Comparison of ENCODE assay signal across 10 cellular contexts in genomic region chr12:105378821-105379400, GRCh38. TPM values are rescaled to one million over a fixed set of nuclear protein-coding genes. Genes with fewer than 3 reads are reported as not detected.
DNase-seq lines count a peak whose midpoint lies in the region; ATAC-seq lines count a peak whose summit lies in the region.
"Had no signal": no experiment of that assay in that cellular context is flagged by ENCODE, and none has a peak within 500 bp of the region (broad histone marks: within the 10 kb centered on the region; RNA-seq: fewer than 3 reads in every experiment).

No MANE protein-coding gene starts in this region.

- no CpG with 5 or more reads among the region's 8 CpGs for WGBS in trophoblast cell (ENCODE audit: extremely low coverage, insufficient coverage, insufficient read length)

- peaks cover 0 to 4% of the 10 kb centered on the region in 2 experiments for H3K4me1 ChIP-seq in trophoblast cell (ENCODE audit: control insufficient read depth in 1 of 2, insufficient read depth in 2 of 2, low read length in 2 of 2)

- H3K27ac ChIP-seq in trophoblast cell (ENCODE audit: low read depth, low read length) = no peak overlapping the region

- H2BK120ac ChIP-seq in trophoblast cell (ENCODE audit: insufficient read depth, low read length, poor library complexity) = no peak overlapping the region

- H3K79me1 ChIP-seq in trophoblast cell (ENCODE audit: low read length) = no peaks in the 10 kb centered on the region

- no peaks in the 10 kb centered on the region for H3K27me3 ChIP-seq in trophoblast cell (ENCODE audit: insufficient read depth, low read length)

- no peak overlapping the region for H3K4me3 ChIP-seq in trophoblast cell (ENCODE audit: low read depth, low read length)

- H2BK5ac ChIP-seq in trophoblast cell (ENCODE audit: low read depth, low read length, poor library complexity) = no peak overlapping the region

- H3K14ac ChIP-seq in trophoblast cell (ENCODE audit: low read length) = no peak overlapping the region

- H2AFZ ChIP-seq in trophoblast cell (ENCODE audit: insufficient read depth, low read length, poor library complexity) = no peak overlapping the region

- no peak overlapping the region for H2BK12ac ChIP-seq in trophoblast cell (ENCODE audit: low read length)

- no peak overlapping the region for H3K4ac ChIP-seq in trophoblast cell (ENCODE audit: low read depth, low read length)

- H3K36me3 ChIP-seq in trophoblast cell (ENCODE audit: control insufficient read depth in 1 of 2, insufficient read depth in 2 of 2, low read length in 2 of 2) = peaks cover 0 to 6% of the 10 kb centered on the region in 2 experiments

- ATAC-seq in GM19452 (IDR thresholded peaks at IDR 0.05; ENCODE audit: unreplicated experiment) = no peak

- DNase-seq in NCI-H1092 treated with DMSO at 0.1 percent for 48 hours (lab: John Stamatoyannopoulos, UW) (peak; percentile 4), NCI-H1092 (lab: John Stamatoyannopoulos, UW) (no peak), NCI-H2081 (lab: John Stamatoyannopoulos, UW) (peak; percentile 20 to 23), dermis blood vessel endothelial cell (peak; percentile 59), trophoblast cell (peak; percentile 51 to 54), mucosa of gallbladder (ENCODE audit: low spot score) (no peak)
- no peak for DNase-seq in activated T-cell treated with anti-CD3 and anti-CD28 coated beads, Interleukin-2, amount 50 U/mL, for 1 hour
- DNase-seq: posterior cingulate gyrus, Right ventricle myocardium superior had no signal

- peaks cover 1% of the 10 kb centered on the region for H3K9me3 ChIP-seq in trophoblast cell (ENCODE audit: insufficient read depth, low read depth, low read length)

- H3K9ac ChIP-seq in trophoblast cell (ENCODE audit: low read length) = no peak overlapping the region

- no peak overlapping the region for H4K8ac ChIP-seq in trophoblast cell (ENCODE audit: low read depth, low read length)

- no peak overlapping the region for H4K12ac ChIP-seq in trophoblast cell (ENCODE audit: low read depth, low read length)

- no peak overlapping the region for H4K91ac ChIP-seq in trophoblast cell (ENCODE audit: low read depth, low read length)

- no peak overlapping the region for H3K4me2 ChIP-seq in trophoblast cell (ENCODE audit: low read length)

- H3K23ac ChIP-seq in trophoblast cell (ENCODE audit: low read length) = no peak overlapping the region

- no peaks in the 10 kb centered on the region for H3K79me2 ChIP-seq in trophoblast cell (ENCODE audit: control insufficient read depth, insufficient read depth, low read length, poor library complexity)

- no peak overlapping the region for H3K18ac ChIP-seq in trophoblast cell (ENCODE audit: low read length)

- H2AK5ac ChIP-seq in trophoblast cell (ENCODE audit: low read length) = no peak overlapping the region

RNA-seq across cellular contexts. Expression of gene C12orf75, which starts 48.4 kb away (rescaled TPM):
- total RNA-seq in dermis blood vessel endothelial cell = 15.1 and 23.3 TPM in 2 replicates
- 92.3 and 94.7 TPM in 2 replicates for polyA plus RNA-seq in trophoblast cell (2013)
- total RNA-seq in mucosa of gallbladder = 254 TPM

Comparison
In these comparisons a context has a peak if more than half of its experiments do, and no peak if none do; other contexts are left out.
1. DNase-seq: peak in NCI-H1092 treated with DMSO at 0.1 percent for 48 hours (single experiment), NCI-H2081 (2 of 2), dermis blood vessel endothelial cell (single experiment) and trophoblast cell (2 of 2); none in NCI-H1092 (single experiment), mucosa of gallbladder (single experiment) and activated T-cell treated with anti-CD3 and anti-CD28 coated beads, Interleukin-2, amount 50 U/mL, for 1 hour (single experiment).
2. RNA of gene C12orf75, which starts 48.4 kb away (total RNA-seq): 254 TPM in mucosa of gallbladder (single experiment); 15.1 to 23.3 TPM in dermis blood vessel endothelial cell; every median in the first group is over 10 times any median in the second.